In the genomic region with DNA sequence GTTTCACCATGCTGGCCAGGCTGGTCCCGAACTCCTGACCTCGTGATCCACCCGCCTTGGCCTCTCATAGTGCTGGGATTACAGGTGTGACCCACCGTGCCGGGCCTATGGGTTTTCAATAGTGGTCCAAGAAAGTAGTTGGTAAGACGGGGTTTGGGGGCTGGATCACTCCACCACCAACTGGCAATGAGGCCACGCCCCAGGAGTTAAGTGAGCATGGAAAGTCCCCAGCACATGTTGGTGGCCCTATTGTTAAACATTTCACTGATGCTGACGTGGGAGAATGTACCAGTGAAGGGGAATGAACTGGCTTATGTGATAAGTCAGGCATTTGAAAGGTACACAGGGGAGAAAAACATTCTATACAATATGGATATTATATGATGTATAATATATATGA, we compare ENCODE assay signal across 20 cellular contexts.
DNase-seq lines count a peak whose midpoint lies in the region; ATAC-seq and TF ChIP-seq lines count a peak whose summit lies in the region.
"Had no signal": no experiment of that assay in that cellular context is flagged by ENCODE, and none has a peak within 500 bp of the region (broad histone marks: within the 10 kb centered on the region; RNA-seq: fewer than 3 reads in every experiment).

No MANE protein-coding gene starts in this region.

- no peaks in the 10 kb centered on the region for H4K20me1 ChIP-seq in IMR-90 (ENCODE audit: insufficient read depth, low read length)
- no peaks in the 10 kb centered on the region for H4K20me1 ChIP-seq in Karpas-422 (ENCODE audit: insufficient read depth, low read depth, low read length)

- H2AFZ ChIP-seq in IMR-90 (replicated peaks; ENCODE audit: low read length, poor library complexity) (no peak overlapping the region), Karpas-422 (ENCODE audit: low read length) (no peak overlapping the region)

- no peak overlapping the region for H3K18ac ChIP-seq in IMR-90 (ENCODE audit: low read depth, low read length)

- no peak overlapping the region for H2BK20ac ChIP-seq in IMR-90 (ENCODE audit: low read depth, low read length)

- H3K4me3 ChIP-seq in IMR-90 (ENCODE audit: insufficient read depth, low read depth, low read length) (no peak overlapping the region), SJSA1 (peak overlapping the region; percentile 15), esophagus muscularis mucosa (no peak overlapping the region), suprapubic skin (no peak overlapping the region), Karpas-422 (ENCODE audit: low read length) (no peak overlapping the region)
- H3K4me3 ChIP-seq: Peyer's patch, SK-N-MC had no signal

- intact Hi-C loops in IMR-90 (cut with micrococcal nuclease): no loop called here
- intact Hi-C loops in esophagus muscularis mucosa (cut with DNase I): no loop called here

- no peaks in the 10 kb centered on the region for H3K36me3 ChIP-seq in IMR-90 (ENCODE audit: control insufficient read depth, insufficient read depth, low read length)
- no peaks in the 10 kb centered on the region for H3K36me3 ChIP-seq in SJSA1
- no peaks in the 10 kb centered on the region for H3K36me3 ChIP-seq in esophagus muscularis mucosa
- H3K36me3 ChIP-seq in suprapubic skin: no peaks in the 10 kb centered on the region
- H3K36me3 ChIP-seq in Karpas-422 (ENCODE audit: insufficient read depth, low read length): no peaks in the 10 kb centered on the region
- H3K36me3 ChIP-seq: Peyer's patch had no signal

- no peak overlapping the region for H2AK5ac ChIP-seq in IMR-90 (ENCODE audit: low read depth, low read length)

- DNase-seq in IMR-90 (peak; percentile 24), SJSA1 (ENCODE audit: low read depth in 1 of 2, low spot score in 2 of 2) (peak; percentile 81 to 89), esophagus muscularis mucosa (ENCODE audit: extremely low spot score) (peak; percentile 70), suprapubic skin (ENCODE audit: low spot score in 2 of 2) (peak; percentile 34 to 35), Karpas-422 (no peak)
- DNase-seq: ACHN; AML-193; DMS 273 treated with DMSO at 0.1 percent for 48 hours; DND-41; NCI-H1105 treated with DMSO at 0.1 percent for 48 hours; NCI-H1694 treated with DMSO at 0.1 percent for 48 hours; NCI-H510A; NCI-H748 treated with DMSO at 0.1 percent for 48 hours; NK-92 treated with Interleukin-12 subunit alpha and Interleukin-12 subunit beta, amount 100 ng/mL, for 24 hours; Peyer's patch; Right ventricle myocardium superior had no signal

- H3K9me2 ChIP-seq in Karpas-422 (replicated peaks; ENCODE audit: insufficient read depth, low read length): no peaks in the 10 kb centered on the region

- dilution Hi-C loops in IMR-90 (cut with HindIII; ENCODE audit: low sequenced_read_pairs, unreplicated experiment): no loop called here

- H3K14ac ChIP-seq in IMR-90 (replicated peaks; ENCODE audit: low read depth, low read length): no peak overlapping the region

- H3K4me1 ChIP-seq in IMR-90 (ENCODE audit: control insufficient read depth, insufficient read depth, low read length) (peaks cover 4% of the 10 kb centered on the region; the same call in 1 of the 2 replicates), SJSA1 (replicated peaks) (peaks cover 35% of the 10 kb centered on the region), esophagus muscularis mucosa (no peaks in the 10 kb centered on the region), suprapubic skin (no peaks in the 10 kb centered on the region), Karpas-422 (ENCODE audit: low read length) (peaks cover 3% of the 10 kb centered on the region)
- H3K4me1 ChIP-seq: Peyer's patch had no signal

- H4K91ac ChIP-seq in IMR-90 (ENCODE audit: insufficient read depth, low read depth, low read length): no peak overlapping the region

- H2BK120ac ChIP-seq in IMR-90 (ENCODE audit: low read depth, low read length): no peak overlapping the region

- no peak for TF ChIP-seq RAD21 in IMR-90 (IDR thresholded peaks at IDR 0.05; ENCODE audit: low read length)

- H3K27me3 ChIP-seq in IMR-90 (ENCODE audit: control insufficient read depth, insufficient read depth, low read length): peaks cover 12% of the 10 kb centered on the region
- H3K27me3 ChIP-seq in SJSA1 (replicated peaks): no peaks in the 10 kb centered on the region
- H3K27me3 ChIP-seq in esophagus muscularis mucosa: no peaks in the 10 kb centered on the region
- H3K27me3 ChIP-seq in suprapubic skin: no peaks in the 10 kb centered on the region
- H3K27me3 ChIP-seq in Karpas-422 (ENCODE audit: low read length): no peaks in the 10 kb centered on the region
- H3K27me3 ChIP-seq: Peyer's patch had no signal

- POLR2A ChIA-PET in IMR-90 (lab: Charles Lee; ENCODE audit: unreplicated experiment): no interaction called here

- H4K8ac ChIP-seq in IMR-90 (ENCODE audit: low read depth in 2 of 2, low read length in 2 of 2): no peak overlapping the region

- no CpG with 5 or more reads among the region's 8 CpGs for WGBS in IMR-90 (ENCODE audit: extremely low coverage in 2 of 2, insufficient read length in 1 of 2), 2 experiments
- 86% methylated on average over 3 of the region's 8 CpGs for WGBS in esophagus muscularis mucosa
- WGBS in suprapubic skin: 92% methylated on average over 8 of the region's 8 CpGs

- no TSS peak for BruUV-seq in IMR-90 (replicated peaks; lab: Mats Ljungman, UMichigan)

- no peak overlapping the region for H3K27ac ChIP-seq in IMR-90 (ENCODE audit: insufficient read depth, low read length)
- H3K27ac ChIP-seq in SJSA1: peak overlapping the region; percentile 99
- no peak overlapping the region for H3K27ac ChIP-seq in esophagus muscularis mucosa (replicated peaks in 1 of 4)
- H3K27ac ChIP-seq in suprapubic skin: no peak overlapping the region
- no peak overlapping the region for H3K27ac ChIP-seq in Karpas-422 (ENCODE audit: low read length)
- H3K27ac ChIP-seq: HL-60, Peyer's patch, SK-N-MC had no signal

- no peaks in the 10 kb centered on the region for H3K79me2 ChIP-seq in Karpas-422 (ENCODE audit: low read length)

- no peak overlapping the region for H3K4me2 ChIP-seq in IMR-90 (ENCODE audit: low read depth, low read length)
- H3K4me2 ChIP-seq in Karpas-422 (ENCODE audit: low read depth, low read length, poor library complexity, severe bottlenecking): no peak overlapping the region

- no peak overlapping the region for H4K5ac ChIP-seq in IMR-90 (ENCODE audit: low read depth, low read length)

- no peak for ATAC-seq in IMR-90 (ENCODE audit: low read depth)
- no peak for ATAC-seq in HG03521 (IDR thresholded peaks at IDR 0.05; ENCODE audit: unreplicated experiment)
- no peak for ATAC-seq in HG03097 (IDR thresholded peaks at IDR 0.05; ENCODE audit: low FRiP score, unreplicated experiment)

- CTCF ChIA-PET in IMR-90 (lab: Yijun Ruan, JAX): interaction anchor here (0.5 to 0.6 kb wide), 2 partner anchors 15 to 74 kb away, joined by 3 read pairs; no protein-coding TSS in a partner anchor

- H3K4ac ChIP-seq in IMR-90 (ENCODE audit: low read depth, low read length): no peak overlapping the region

- no peaks in the 10 kb centered on the region for H3K9me1 ChIP-seq in IMR-90 (ENCODE audit: insufficient read depth, low read length)

- TF ChIP-seq POLR2A in IMR-90 (IDR thresholded peaks at IDR 0.05; ENCODE audit: low read depth, low read length) (no peak), esophagus muscularis mucosa (IDR thresholded peaks at IDR 0.05; ENCODE audit: low read depth) (no peak), suprapubic skin (IDR thresholded peaks at IDR 0.05) (no peak)

- no peak overlapping the region for H2BK5ac ChIP-seq in IMR-90 (ENCODE audit: low read depth, low read length, poor library complexity, severe bottlenecking)

- in situ Hi-C loops in IMR-90 (cut with MboI; ENCODE audit: low sequenced_read_pairs): no loop called here

- H3K79me1 ChIP-seq in IMR-90 (ENCODE audit: low read depth in 1 of 2, low read length in 2 of 2): no peaks in the 10 kb centered on the region

- H3K9me3 ChIP-seq in IMR-90 (ENCODE audit: control insufficient read depth, insufficient read depth, low read length) (no peaks in the 10 kb centered on the region), SJSA1 (replicated peaks) (no peaks in the 10 kb centered on the region), esophagus muscularis mucosa (no peaks in the 10 kb centered on the region), suprapubic skin (no peaks in the 10 kb centered on the region), Karpas-422 (ENCODE audit: low read length) (no peaks in the 10 kb centered on the region)
- H3K9me3 ChIP-seq: Peyer's patch had no signal

- no peak overlapping the region for H2BK15ac ChIP-seq in IMR-90 (ENCODE audit: low read depth, low read length)

- no peak overlapping the region for H3K56ac ChIP-seq in IMR-90 (ENCODE audit: extremely low read depth, insufficient read depth, low read length)

- TF ChIP-seq EP300 in esophagus muscularis mucosa (IDR thresholded peaks at IDR 0.05) (no peak), suprapubic skin (IDR thresholded peaks at IDR 0.05) (no peak)

- H3K9ac ChIP-seq in IMR-90 (ENCODE audit: low read depth, low read length): no peak overlapping the region
- no peak overlapping the region for H3K9ac ChIP-seq in Karpas-422 (ENCODE audit: low read length)

- H3K23ac ChIP-seq in IMR-90 (ENCODE audit: low read depth, low read length): no peak overlapping the region

- no peak overlapping the region for H2AK9ac ChIP-seq in IMR-90 (replicated peaks; ENCODE audit: low read depth, low read length, poor library complexity)

- TF ChIP-seq CTCF in IMR-90 (conservative IDR thresholded peaks at IDR 0.05; ENCODE audit: low read depth, low read length) (no peak), esophagus muscularis mucosa (IDR thresholded peaks at IDR 0.05) (no peak), suprapubic skin (IDR thresholded peaks at IDR 0.05) (no peak)

TF ChIP-seq in IMR-90, 13 proteins besides CTCF, POLR2A, EP300 and RAD21 (continues in another document):
- TF ChIP-seq MAZ (IDR thresholded peaks at IDR 0.05; ENCODE audit: borderline replicate concordance, low read depth, low read length): no peak
- no peak for TF ChIP-seq BHLHE40 (IDR thresholded peaks at IDR 0.05; ENCODE audit: low read depth, low read length)
- TF ChIP-seq, protein P1, sequence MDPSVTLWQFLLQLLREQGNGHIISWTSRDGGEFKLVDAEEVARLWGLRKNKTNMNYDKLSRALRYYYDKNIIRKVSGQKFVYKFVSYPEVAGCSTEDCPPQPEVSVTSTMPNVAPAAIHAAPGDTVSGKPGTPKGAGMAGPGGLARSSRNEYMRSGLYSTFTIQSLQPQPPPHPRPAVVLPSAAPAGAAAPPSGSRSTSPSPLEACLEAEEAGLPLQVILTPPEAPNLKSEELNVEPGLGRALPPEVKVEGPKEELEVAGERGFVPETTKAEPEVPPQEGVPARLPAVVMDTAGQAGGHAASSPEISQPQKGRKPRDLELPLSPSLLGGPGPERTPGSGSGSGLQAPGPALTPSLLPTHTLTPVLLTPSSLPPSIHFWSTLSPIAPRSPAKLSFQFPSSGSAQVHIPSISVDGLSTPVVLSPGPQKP (IDR thresholded peaks at IDR 0.05; ENCODE audit: borderline replicate concordance, low read depth, low read length): no peak
- TF ChIP-seq RCOR1 (IDR thresholded peaks at IDR 0.05; ENCODE audit: insufficient replicate concordance, low read length): no peak
- TF ChIP-seq MXI1 (IDR thresholded peaks at IDR 0.05; ENCODE audit: borderline replicate concordance, low read depth, low read length): no peak
